In genomic region chr7:41003031-41003925, GRCh38 we compare ENCODE assay signal across 8 cellular contexts.
DNase-seq lines count a peak whose midpoint lies in the region; ATAC-seq, FAIRE-seq and TF ChIP-seq lines count a peak whose summit lies in the region.

No MANE protein-coding gene starts in this region.

- no peak overlapping the region for H3K4me2 ChIP-seq in parathyroid adenoma (ENCODE audit: low read length)

- no peaks in the 10 kb centered on the region for H3K79me2 ChIP-seq in parathyroid adenoma

- DNase-seq in activated CD8-positive, alpha-beta memory T cell treated with anti-CD3 and anti-CD28 coated beads for 48 hours (ENCODE audit: low read depth in 2 of 3, low spot score in 2 of 3), result peak in 2 of 3 experiments; percentile 2 to 30
- no peak for DNase-seq in activated CD8-positive, alpha-beta memory T cell treated with anti-CD3 and anti-CD28 coated beads for 24 hours
- DNase-seq in RCC 7860 (ENCODE audit: low spot score) (peak; percentile 31), erythroblast (lab: John Stamatoyannopoulos, UW) (peak; percentile 47 to 71), gastrocnemius medialis (no peak)

- H3K27me3 ChIP-seq in parathyroid adenoma (ENCODE audit: control insufficient read depth, insufficient read depth, low read length), result no peaks in the 10 kb centered on the region
- no peaks in the 10 kb centered on the region for H3K27me3 ChIP-seq in gastrocnemius medialis

- H3K9ac ChIP-seq in parathyroid adenoma, result no peak overlapping the region

- H3K4me1 ChIP-seq in parathyroid adenoma (no peaks in the 10 kb centered on the region), gastrocnemius medialis (peaks cover 0 to 4% of the 10 kb centered on the region in 2 donors)

- H3K27ac ChIP-seq in parathyroid adenoma (no peak overlapping the region), gastrocnemius medialis (no peak overlapping the region)

- ATAC-seq in HG02678 (IDR thresholded peaks at IDR 0.05; ENCODE audit: unreplicated experiment) (peak; percentile 62), gastrocnemius medialis (no peak), GM21360 (IDR thresholded peaks at IDR 0.05; ENCODE audit: unreplicated experiment) (no peak)

- H3K36me3 ChIP-seq in parathyroid adenoma (ENCODE audit: control insufficient read depth, insufficient read depth, low read length), result no peaks in the 10 kb centered on the region
- no peaks in the 10 kb centered on the region for H3K36me3 ChIP-seq in gastrocnemius medialis

- in situ Hi-C loops in gastrocnemius medialis (cut with MboI; ENCODE audit: low sequenced_read_pairs in 4 of 4), result no loop called here

- H3K9me3 ChIP-seq in parathyroid adenoma (ENCODE audit: control insufficient read depth, low read length) (no peaks in the 10 kb centered on the region), gastrocnemius medialis (no peaks in the 10 kb centered on the region)

- H2AFZ ChIP-seq in parathyroid adenoma, result no peak overlapping the region

- H3K4me3 ChIP-seq in parathyroid adenoma (ENCODE audit: low read depth, low read length) (no peak overlapping the region), gastrocnemius medialis (no peak overlapping the region)

- TF ChIP-seq CTCF in parathyroid adenoma (IDR thresholded peaks at IDR 0.05), result peak; percentile 38
- peak in 2 of 5 experiments; percentile 37 to 44 for TF ChIP-seq CTCF in gastrocnemius medialis (IDR thresholded peaks at IDR 0.05 in 4 of 5, conservative IDR thresholded peaks at IDR 0.05 in 1 of 5)

- intact Hi-C loops in gastrocnemius medialis (cut with DNase I; ENCODE audit: low total_unique reads), result no loop called here

- TF ChIP-seq POLR2A in erythroblast (IDR thresholded peaks at IDR 0.05; ENCODE audit: low read length) (no peak), gastrocnemius medialis (IDR thresholded peaks at IDR 0.05) (no peak)

- FAIRE-seq in RCC 7860 (lab: Jason Lieb, UNC), result peak; percentile 27

Comparison
In these comparisons a context has a peak if more than half of its experiments do, and no peak if none do; other contexts are left out.
1. DNase-seq: peak in activated CD8-positive, alpha-beta memory T cell treated with anti-CD3 and anti-CD28 coated beads for 48 hours (2 of 3), RCC 7860 (single experiment) and erythroblast (2 of 2); none in activated CD8-positive, alpha-beta memory T cell treated with anti-CD3 and anti-CD28 coated beads for 24 hours (single experiment) and gastrocnemius medialis (0 of 2).